Comparison of ENCODE assay signal across 11 cellular contexts in the genomic region with DNA sequence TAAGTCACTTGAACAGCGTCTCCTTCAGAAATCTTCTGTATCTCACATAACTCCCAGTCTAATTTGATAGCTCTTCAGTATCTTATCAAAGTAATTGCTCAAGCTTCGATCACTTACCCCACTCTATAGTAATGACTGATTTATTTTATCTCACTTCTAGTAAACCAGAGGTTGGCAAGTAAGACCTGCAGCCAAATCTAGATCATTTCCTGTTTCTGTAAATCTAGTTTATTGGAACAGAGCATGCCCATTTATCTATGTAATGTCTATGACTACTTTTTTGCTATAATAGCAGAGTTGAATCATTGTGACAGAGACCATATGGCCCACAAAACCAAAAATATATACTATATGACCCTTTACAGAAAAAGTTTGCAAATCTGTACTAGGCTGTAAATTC. TPM values are rescaled to one million over a fixed set of nuclear protein-coding genes. Genes with fewer than 3 reads are reported as not detected.
"Had no signal": no experiment of that assay in that cellular context is flagged by ENCODE, and none has a peak within 500 bp of the region (broad histone marks: within the 10 kb centered on the region; RNA-seq: fewer than 3 reads in every experiment).

No MANE protein-coding gene starts in this region.

- H3K27ac Mint-ChIP-seq: HFFc6, IgD-negative memory B cell had no signal

- DNase-seq: GM23248, GOT3, H7, HFFc6 had no signal

- H3K36me3 ChIP-seq: HAP-1 had no signal

- H3K9ac ChIP-seq: GM23248 had no signal

- H3K4me3 ChIP-seq: GM23248, HAP-1 had no signal

- H2AFZ ChIP-seq: GM23248 had no signal

- H3K4me3 Mint-ChIP-seq: HFFc6, IgD-negative memory B cell had no signal

- H3K9me3 Mint-ChIP-seq: HFFc6 had no signal

- H3K4me1 ChIP-seq: HAP-1 had no signal

- H3K27ac ChIP-seq: GM23248, HL-60 had no signal

- ATAC-seq: HCT116, HepG2 had no signal

- H3K4me1 Mint-ChIP-seq: IgD-negative memory B cell had no signal

- H3K9me3 ChIP-seq: HAP-1 had no signal

- H3K27me3 Mint-ChIP-seq: IgD-negative memory B cell had no signal

RNA-seq across cellular contexts. Expression of a gene that starts 40.1 kb away (rescaled TPM):
- total RNA-seq: GM23248, H4, H7, HepG2, HFFc6, HT1080 had no signal
- polyA plus RNA-seq: GM23248, HepG2, IgD-negative memory B cell had no signal
